In genomic region chr10:61691667-61692066, GRCh38 we compare ENCODE assay signal across 9 cellular contexts. TPM values are rescaled to one million over a fixed set of nuclear protein-coding genes. Genes with fewer than 3 reads are reported as not detected.
"Had no signal": no experiment of that assay in that cellular context is flagged by ENCODE, and none has a peak within 500 bp of the region (broad histone marks: within the 10 kb centered on the region; RNA-seq: fewer than 3 reads in every experiment).

No MANE protein-coding gene starts in this region.

RNA-seq across cellular contexts. Expression of gene CABCOCO1, which starts 28.9 kb away (rescaled TPM):
- total RNA-seq: OCI-LY7, PC-3, PC-9, Peyer's patch, Right ventricle myocardium inferior, Right ventricle myocardium superior, RPMI7951, SJCRH30, T-cell had no signal
